In the genomic region with DNA sequence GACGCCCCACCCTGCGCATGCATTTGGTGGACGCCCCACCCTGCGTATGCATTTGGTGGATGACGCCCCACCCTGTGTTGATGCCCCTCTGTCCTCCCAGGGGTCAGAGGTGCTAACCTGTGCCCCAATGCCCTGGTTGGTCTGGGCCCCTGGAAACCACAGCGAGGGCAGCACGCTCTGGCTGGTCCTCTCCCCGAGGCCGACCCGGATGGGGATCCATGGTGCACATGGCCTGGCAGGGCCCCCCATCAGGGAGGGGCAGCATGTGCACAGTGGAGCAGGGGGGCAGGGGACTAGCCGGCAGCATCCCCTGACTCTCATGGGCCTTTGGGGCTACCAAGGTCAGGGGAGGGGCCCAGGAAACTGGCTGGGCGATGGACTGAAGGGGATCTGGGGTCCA, we compare ENCODE assay signal across 20 cellular contexts. TPM values are rescaled to one million over a fixed set of nuclear protein-coding genes. Genes with fewer than 3 reads are reported as not detected.
A peak's percentile ranks its signal among the peaks of the same experiment; 100 is the strongest.
DNase-seq lines count a peak whose midpoint lies in the region; ATAC-seq and TF ChIP-seq lines count a peak whose summit lies in the region.
"Had no signal": no experiment of that assay in that cellular context is flagged by ENCODE, and none has a peak within 500 bp of the region (broad histone marks: within the 10 kb centered on the region; RNA-seq: fewer than 3 reads in every experiment).

No MANE protein-coding gene starts in this region.

- peaks cover 26% of the 10 kb centered on the region for H3K27me3 ChIP-seq in left ventricle myocardium inferior (ENCODE audit: low read depth)
- H3K27me3 ChIP-seq in Peyer's patch: no peaks in the 10 kb centered on the region
- H3K27me3 ChIP-seq in neuronal stem cell (ENCODE audit: control insufficient read depth in 3 of 3, insufficient read depth in 3 of 3, low read depth in 1 of 3, low read length in 3 of 3): peaks cover 0 to 3% (median 0%) of the 10 kb centered on the region in 3 experiments
- peaks cover 0 to 25% of the 10 kb centered on the region in 2 experiments for H3K27me3 ChIP-seq in mesenchymal stem cell (ENCODE audit: control insufficient read depth in 1 of 2, insufficient read depth in 1 of 2, low read length in 2 of 2)
- H3K27me3 ChIP-seq: SJSA1 had no signal

- peak overlapping the region; percentile 21 for H3K14ac ChIP-seq in neuronal stem cell (ENCODE audit: low read length)
- no peak overlapping the region for H3K14ac ChIP-seq in mesenchymal stem cell (ENCODE audit: low read length in 2 of 2)

- no peak overlapping the region for H2BK120ac ChIP-seq in neuronal stem cell (ENCODE audit: low read depth, low read length)
- no peak overlapping the region for H2BK120ac ChIP-seq in mesenchymal stem cell (ENCODE audit: low read depth, low read length)

- H3K79me1 ChIP-seq in neuronal stem cell (ENCODE audit: low read depth, low read length): peaks cover 2% of the 10 kb centered on the region
- no peaks in the 10 kb centered on the region for H3K79me1 ChIP-seq in mesenchymal stem cell (replicated peaks; ENCODE audit: low read length, poor library complexity, severe bottlenecking)

- H3K4me1 ChIP-seq in left ventricle myocardium inferior (peaks cover 9% of the 10 kb centered on the region), Peyer's patch (no peaks in the 10 kb centered on the region), neuronal stem cell (ENCODE audit: control insufficient read depth in 2 of 2, insufficient read depth in 1 of 2, low read depth in 1 of 2, low read length in 2 of 2) (peaks cover 0 to 1% of the 10 kb centered on the region in 2 donors), mesenchymal stem cell (ENCODE audit: control insufficient read depth, insufficient read depth, low read depth, low read length) (peaks cover 44% of the 10 kb centered on the region)
- H3K4me1 ChIP-seq: HAP-1 had no signal

- intact Hi-C loops in left cardiac atrium (cut with DNase I) (no loop called here), left ventricle myocardium inferior (cut with micrococcal nuclease) (no loop called here)

- H2BK5ac ChIP-seq in neuronal stem cell (ENCODE audit: low read length) (no peak overlapping the region), mesenchymal stem cell (ENCODE audit: low read depth, low read length, poor library complexity, severe bottlenecking) (no peak overlapping the region)

- H3K9ac ChIP-seq in neuronal stem cell (ENCODE audit: low read depth, low read length, poor library complexity): no peak overlapping the region
- H3K9ac ChIP-seq in mesenchymal stem cell (ENCODE audit: low read length): no peak overlapping the region

- peak; percentile 19 for DNase-seq in left cardiac atrium
- no peak for DNase-seq in left ventricle myocardium inferior
- peak in 2 of 3 donors; percentile 4 to 41 for DNase-seq in Peyer's patch
- no peak for DNase-seq in neuronal stem cell (ENCODE audit: low spot score)
- DNase-seq in NCI-H774 (lab: John Stamatoyannopoulos, UW): no peak
- no peak for DNase-seq in mesenchymal stem cell
- DNase-seq: ACHN, AML-193, COR-L47, EL, Kasumi-1, MM.1S, NCI-H1105, NCI-H187, NCI-H345, NCI-H526 treated with DMSO at 0.1 percent for 48 hours had no signal

- H2AK5ac ChIP-seq in neuronal stem cell (ENCODE audit: low read depth, low read length) (no peak overlapping the region), mesenchymal stem cell (ENCODE audit: low read length, severe bottlenecking) (no peak overlapping the region)

- no CpG with 5 or more reads among the region's 12 CpGs for WGBS in neuronal stem cell (ENCODE audit: extremely low coverage in 2 of 2, insufficient read length in 2 of 2, insufficient replicate concordance in 1 of 2), 2 donors
- WGBS in mesenchymal stem cell: 86% methylated on average over 12 of the region's 12 CpGs

- no peak overlapping the region for H3K4me2 ChIP-seq in neuronal stem cell (ENCODE audit: insufficient read depth, low read length, poor library complexity, severe bottlenecking)
- H3K4me2 ChIP-seq in mesenchymal stem cell (ENCODE audit: low read length, poor library complexity, severe bottlenecking): no peak overlapping the region

- H3K4me3 ChIP-seq in left ventricle myocardium inferior: no peak overlapping the region
- H3K4me3 ChIP-seq in Peyer's patch: no peak overlapping the region
- no peak overlapping the region for H3K4me3 ChIP-seq in neuronal stem cell (ENCODE audit: low read length in 2 of 2)
- no peak overlapping the region for H3K4me3 ChIP-seq in mesenchymal stem cell (ENCODE audit: insufficient read depth in 1 of 2, low read depth in 1 of 2, low read length in 2 of 2)
- H3K4me3 ChIP-seq: HAP-1, SJSA1 had no signal

- H4K91ac ChIP-seq in neuronal stem cell (ENCODE audit: low read depth, low read length, poor library complexity): no peak overlapping the region
- no peak overlapping the region for H4K91ac ChIP-seq in mesenchymal stem cell (ENCODE audit: low read length)

- peak overlapping the region; percentile 66 for H3K4ac ChIP-seq in neuronal stem cell (ENCODE audit: low read length)
- H3K4ac ChIP-seq in mesenchymal stem cell (ENCODE audit: low read depth in 1 of 2, low read length in 2 of 2): no peak overlapping the region

- H3K23ac ChIP-seq in neuronal stem cell (ENCODE audit: low read depth, low read length, poor library complexity) (peak overlapping the region; percentile 73), mesenchymal stem cell (ENCODE audit: low read length in 2 of 2) (no peak overlapping the region)

- H2BK12ac ChIP-seq in neuronal stem cell (ENCODE audit: low read length): peak overlapping the region; percentile 58
- no peak overlapping the region for H2BK12ac ChIP-seq in mesenchymal stem cell (ENCODE audit: low read length in 2 of 2)

- TF ChIP-seq CTCF in left ventricle myocardium inferior (IDR thresholded peaks at IDR 0.05; ENCODE audit: borderline replicate concordance): no peak
- TF ChIP-seq CTCF in Peyer's patch (IDR thresholded peaks at IDR 0.05): no peak

- no peak for TF ChIP-seq POLR2A in Peyer's patch (IDR thresholded peaks at IDR 0.05)

- H3K27ac ChIP-seq in left ventricle myocardium inferior (replicated peaks): no peak overlapping the region
- H3K27ac ChIP-seq in Peyer's patch: no peak overlapping the region
- no peak overlapping the region for H3K27ac ChIP-seq in neuronal stem cell (replicated peaks; ENCODE audit: low read length)
- no peak overlapping the region for H3K27ac ChIP-seq in mesenchymal stem cell (ENCODE audit: low read length, poor library complexity, severe bottlenecking)

- ATAC-seq in left cardiac atrium (no peak), GM18517 (IDR thresholded peaks at IDR 0.05; ENCODE audit: unreplicated experiment) (no peak)

- H3K18ac ChIP-seq in neuronal stem cell (ENCODE audit: low read length) (peak overlapping the region; percentile 76), mesenchymal stem cell (ENCODE audit: low read depth in 1 of 2, low read length in 2 of 2) (no peak overlapping the region)

- H4K8ac ChIP-seq in neuronal stem cell (ENCODE audit: low read depth, low read length) (no peak overlapping the region), mesenchymal stem cell (ENCODE audit: low read length) (no peak overlapping the region)

- H3K36me3 ChIP-seq in left ventricle myocardium inferior (no peaks in the 10 kb centered on the region), Peyer's patch (no peaks in the 10 kb centered on the region), neuronal stem cell (replicated peaks in 1 of 2; ENCODE audit: control insufficient read depth in 2 of 2, insufficient read depth in 2 of 2, low read length in 2 of 2) (no peaks in the 10 kb centered on the region), mesenchymal stem cell (ENCODE audit: control insufficient read depth in 1 of 2, insufficient read depth in 2 of 2, low read depth in 1 of 2, low read length in 2 of 2) (no peaks in the 10 kb centered on the region)
- H3K36me3 ChIP-seq: HAP-1, SJSA1 had no signal

- H3K9me3 ChIP-seq in left ventricle myocardium inferior (replicated peaks): no peaks in the 10 kb centered on the region
- no peaks in the 10 kb centered on the region for H3K9me3 ChIP-seq in Peyer's patch
- H3K9me3 ChIP-seq in neuronal stem cell (replicated peaks in 1 of 2; ENCODE audit: control insufficient read depth in 2 of 2, insufficient read depth in 1 of 2, low read depth in 1 of 2, low read length in 2 of 2): peaks cover under 1 to 11% of the 10 kb centered on the region in 2 donors
- H3K9me3 ChIP-seq in mesenchymal stem cell (ENCODE audit: control insufficient read depth, low read length): no peaks in the 10 kb centered on the region
- H3K9me3 ChIP-seq: SJSA1 had no signal

- H2BK15ac ChIP-seq in neuronal stem cell (ENCODE audit: low read length) (peak overlapping the region; percentile 75), mesenchymal stem cell (ENCODE audit: low read depth, poor library complexity, severe bottlenecking) (no peak overlapping the region)

- no peak overlapping the region for H2AFZ ChIP-seq in neuronal stem cell (ENCODE audit: low read length)
- H2AFZ ChIP-seq in mesenchymal stem cell (ENCODE audit: low read depth, low read length): no peak overlapping the region

RNA-seq across cellular contexts. Expression of gene MUC5AC, which starts 7.7 kb away (rescaled TPM):
- total RNA-seq in left cardiac atrium (not detected), left ventricle myocardium inferior (not detected), Peyer's patch (not detected)
- polyA plus RNA-seq in neuronal stem cell (2013, experiment 1 of 2): not detected
- polyA plus RNA-seq in neuronal stem cell (2013, experiment 2 of 2): not detected
- not detected for polyA plus RNA-seq in mesenchymal stem cell (2013, experiment 1 of 2)
- polyA plus RNA-seq in mesenchymal stem cell (2013, experiment 2 of 2): not detected
- total RNA-seq: OCI-LY7 had no signal

Comparison
In these comparisons a context has a peak if more than half of its experiments do, and no peak if none do; other contexts are left out.
1. DNase-seq: peak in left cardiac atrium (single experiment) and Peyer's patch (2 of 3); none in left ventricle myocardium inferior (single experiment), neuronal stem cell (single experiment), NCI-H774 (single experiment) and mesenchymal stem cell (single experiment).